Comparison of ENCODE assay signal across 9 cellular contexts in genomic region chr1:55277377-55278130, GRCh38.
DNase-seq lines count a peak whose midpoint lies in the region; ATAC-seq, FAIRE-seq and TF ChIP-seq lines count a peak whose summit lies in the region.
"Had no signal": no experiment of that assay in that cellular context is flagged by ENCODE, and none has a peak within 500 bp of the region (broad histone marks: within the 10 kb centered on the region; RNA-seq: fewer than 3 reads in every experiment).

No MANE protein-coding gene starts in this region.

- TF ChIP-seq POLR2A in esophagus squamous epithelium (IDR thresholded peaks at IDR 0.05): no peak

- H3K36me3 ChIP-seq in Caco-2 (ENCODE audit: control insufficient read depth, insufficient read depth, low read length): no peaks in the 10 kb centered on the region
- no peaks in the 10 kb centered on the region for H3K36me3 ChIP-seq in OCI-LY1 (ENCODE audit: insufficient read depth, low read length)
- no peaks in the 10 kb centered on the region for H3K36me3 ChIP-seq in esophagus squamous epithelium

- no peaks in the 10 kb centered on the region for H3F3A ChIP-seq in OCI-LY1 (ENCODE audit: insufficient read depth, low read length)

- intact Hi-C loops in Caco-2 (cut with micrococcal nuclease; ENCODE audit: unreplicated experiment): loop anchor here (1.0 to 5.0 kb wide), 3 partner anchors 70 to 207 kb away; no protein-coding TSS in a partner anchor
- intact Hi-C loops in esophagus squamous epithelium (cut with DNase I): loop anchor here (2.0 kb wide), 1 partner anchor 137 kb away; no protein-coding TSS in a partner anchor

- no peak overlapping the region for H3K4me3 Mint-ChIP-seq in Caco-2 (ENCODE audit: unreplicated experiment)
- no peak overlapping the region for H3K4me3 Mint-ChIP-seq in nephron

- H3K4me2 ChIP-seq in OCI-LY1 (ENCODE audit: low read length): peak overlapping the region; percentile 52

- H3K9me3 Mint-ChIP-seq in Caco-2 (ENCODE audit: unreplicated experiment) (no peaks in the 10 kb centered on the region), nephron (peaks cover 3% of the 10 kb centered on the region)

- no peaks in the 10 kb centered on the region for H3K79me2 ChIP-seq in OCI-LY1 (ENCODE audit: insufficient read depth, low read length)

- no peak overlapping the region for H3K27ac Mint-ChIP-seq in Caco-2 (ENCODE audit: unreplicated experiment)
- H3K27ac Mint-ChIP-seq in nephron: no peak overlapping the region

- DNase-seq in Caco-2 (peak; percentile 73 to 74), HTR-8/SVneo (ENCODE audit: insufficient read length, low spot score) (peak; percentile 73), activated T-cell treated with anti-CD3 and anti-CD28 coated beads for 1 hour (ENCODE audit: low read depth) (peak; percentile 73), esophagus squamous epithelium (lab: John Stamatoyannopoulos, UW) (no peak)
- DNase-seq in stimulated activated naive CD4-positive, alpha-beta T cell treated with Interleukin-2 at 50 U/mL for 16 hours (lab: John Stamatoyannopoulos, UW): peak; percentile 74

- H3K27ac ChIP-seq in OCI-LY1 (ENCODE audit: low read depth, low read length, poor library complexity, severe bottlenecking) (no peak overlapping the region), esophagus squamous epithelium (no peak overlapping the region)

- H3K27me3 Mint-ChIP-seq in Caco-2 (ENCODE audit: insufficient read depth, unreplicated experiment): no peaks in the 10 kb centered on the region
- no peaks in the 10 kb centered on the region for H3K27me3 Mint-ChIP-seq in nephron (ENCODE audit: low read depth)

- peak; percentile 95 for ATAC-seq in GM21390 (IDR thresholded peaks at IDR 0.05; ENCODE audit: unreplicated experiment)

- 10 to 41% methylated on average over 2 to 8 of the region's 15 CpGs for WGBS in esophagus squamous epithelium, 2 donors

- no peak overlapping the region for H3K4me3 ChIP-seq in Caco-2 (ENCODE audit: low read depth, low read length)
- no peak overlapping the region for H3K4me3 ChIP-seq in OCI-LY1 (ENCODE audit: low read depth, low read length, poor library complexity, severe bottlenecking)
- H3K4me3 ChIP-seq in esophagus squamous epithelium: no peak overlapping the region

- no peaks in the 10 kb centered on the region for H4K20me1 ChIP-seq in OCI-LY1 (ENCODE audit: insufficient read depth, low read length)

- H3K9ac ChIP-seq in OCI-LY1 (ENCODE audit: low read length): no peak overlapping the region

- FAIRE-seq in HTR-8/SVneo (lab: Jason Lieb, UNC): peak; percentile 83
- FAIRE-seq: endometrium had no signal

- no peaks in the 10 kb centered on the region for H3K4me1 ChIP-seq in Caco-2
- H3K4me1 ChIP-seq in OCI-LY1 (ENCODE audit: insufficient read depth, low read length, severe bottlenecking): peaks cover 9% of the 10 kb centered on the region
- peaks cover 0 to 24% (median 9%) of the 10 kb centered on the region in 3 donors for H3K4me1 ChIP-seq in esophagus squamous epithelium

- H3K9me3 ChIP-seq in Caco-2 (no peaks in the 10 kb centered on the region), OCI-LY1 (ENCODE audit: low read length) (no peaks in the 10 kb centered on the region), esophagus squamous epithelium (no peaks in the 10 kb centered on the region)

- TF ChIP-seq CTCF in Caco-2 (IDR thresholded peaks at IDR 0.05; ENCODE audit: insufficient read depth in 1 of 2, low read depth in 1 of 2, low read length in 1 of 2, severe bottlenecking in 1 of 2, unreplicated experiment in 1 of 2): peak; percentile 60 to 66
- TF ChIP-seq CTCF in OCI-LY1 (IDR thresholded peaks at IDR 0.05; ENCODE audit: low read length): peak; percentile 91
- peak; percentile 71 to 93 (median 80) for TF ChIP-seq CTCF in esophagus squamous epithelium (IDR thresholded peaks at IDR 0.05)
- TF ChIP-seq CTCF in nephron (IDR thresholded peaks at IDR 0.05; ENCODE audit: unreplicated experiment in 3 of 3): peak; percentile 63 to 70 (median 66)

- H3K4me1 Mint-ChIP-seq in Caco-2 (ENCODE audit: low read depth, unreplicated experiment): peaks cover 5% of the 10 kb centered on the region
- H3K4me1 Mint-ChIP-seq in nephron: peaks cover 9% of the 10 kb centered on the region

- H2AFZ ChIP-seq in OCI-LY1 (ENCODE audit: low read length): no peak overlapping the region

- no TSS peak for BruUV-seq in Caco-2 (replicated peaks; lab: Mats Ljungman, UMichigan)

- H3K36me3 Mint-ChIP-seq in Caco-2 (ENCODE audit: insufficient read depth, unreplicated experiment) (no peaks in the 10 kb centered on the region), nephron (ENCODE audit: low read depth) (no peaks in the 10 kb centered on the region)

- H3K9me2 ChIP-seq in OCI-LY1 (ENCODE audit: low read depth, low read length): no peaks in the 10 kb centered on the region

- POLR2A ChIA-PET in Caco-2 (lab: Charles Lee): no interaction called here

- H3K27me3 ChIP-seq in Caco-2 (replicated peaks; ENCODE audit: control insufficient read depth, insufficient read depth, low read length) (no peaks in the 10 kb centered on the region), OCI-LY1 (ENCODE audit: insufficient read depth, low read length) (no peaks in the 10 kb centered on the region), esophagus squamous epithelium (no peaks in the 10 kb centered on the region)

- CTCF ChIA-PET in Caco-2 (lab: Charles Lee): interaction anchor here (1.4 to 1.9 kb wide), 2 partner anchors 134 to 206 kb away, joined by 6 to 20 read pairs; no protein-coding TSS in a partner anchor
